1 cellular context compared by ENCODE assay signal in the genomic region with DNA sequence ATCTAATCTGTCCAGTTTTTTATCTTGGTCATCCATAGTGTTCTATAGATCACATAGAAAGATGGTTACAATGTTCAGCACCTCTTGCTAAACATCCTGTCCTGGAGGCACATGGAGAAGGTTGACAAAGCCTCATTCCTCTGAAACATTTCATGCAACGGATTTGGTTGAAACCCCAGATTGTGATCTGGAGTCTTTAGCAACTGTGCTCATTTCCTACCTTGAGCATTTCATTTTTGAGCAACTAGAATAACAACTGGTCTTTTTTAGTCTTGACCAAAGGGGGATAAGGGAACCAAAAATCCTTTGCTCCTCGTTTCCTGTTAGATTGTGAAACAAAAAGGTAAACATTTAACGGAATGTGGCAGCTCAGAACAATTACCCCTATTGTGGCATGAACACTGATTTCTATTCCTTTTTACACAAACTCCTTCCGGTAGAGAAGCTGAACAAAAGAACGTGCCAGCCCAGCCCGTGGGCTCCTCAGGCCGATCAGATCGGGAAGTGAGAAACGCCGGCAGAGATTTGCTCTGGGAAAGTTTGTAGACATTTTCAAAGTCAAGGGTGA.
TF ChIP-seq lines count a peak whose summit lies in the region.

No MANE protein-coding gene starts in this region.

TF ChIP-seq in HepG2, 621 proteins besides CTCF, POLR2A, EP300 and RAD21 (continued from another document and continues in another):
- TF ChIP-seq, protein P1, sequence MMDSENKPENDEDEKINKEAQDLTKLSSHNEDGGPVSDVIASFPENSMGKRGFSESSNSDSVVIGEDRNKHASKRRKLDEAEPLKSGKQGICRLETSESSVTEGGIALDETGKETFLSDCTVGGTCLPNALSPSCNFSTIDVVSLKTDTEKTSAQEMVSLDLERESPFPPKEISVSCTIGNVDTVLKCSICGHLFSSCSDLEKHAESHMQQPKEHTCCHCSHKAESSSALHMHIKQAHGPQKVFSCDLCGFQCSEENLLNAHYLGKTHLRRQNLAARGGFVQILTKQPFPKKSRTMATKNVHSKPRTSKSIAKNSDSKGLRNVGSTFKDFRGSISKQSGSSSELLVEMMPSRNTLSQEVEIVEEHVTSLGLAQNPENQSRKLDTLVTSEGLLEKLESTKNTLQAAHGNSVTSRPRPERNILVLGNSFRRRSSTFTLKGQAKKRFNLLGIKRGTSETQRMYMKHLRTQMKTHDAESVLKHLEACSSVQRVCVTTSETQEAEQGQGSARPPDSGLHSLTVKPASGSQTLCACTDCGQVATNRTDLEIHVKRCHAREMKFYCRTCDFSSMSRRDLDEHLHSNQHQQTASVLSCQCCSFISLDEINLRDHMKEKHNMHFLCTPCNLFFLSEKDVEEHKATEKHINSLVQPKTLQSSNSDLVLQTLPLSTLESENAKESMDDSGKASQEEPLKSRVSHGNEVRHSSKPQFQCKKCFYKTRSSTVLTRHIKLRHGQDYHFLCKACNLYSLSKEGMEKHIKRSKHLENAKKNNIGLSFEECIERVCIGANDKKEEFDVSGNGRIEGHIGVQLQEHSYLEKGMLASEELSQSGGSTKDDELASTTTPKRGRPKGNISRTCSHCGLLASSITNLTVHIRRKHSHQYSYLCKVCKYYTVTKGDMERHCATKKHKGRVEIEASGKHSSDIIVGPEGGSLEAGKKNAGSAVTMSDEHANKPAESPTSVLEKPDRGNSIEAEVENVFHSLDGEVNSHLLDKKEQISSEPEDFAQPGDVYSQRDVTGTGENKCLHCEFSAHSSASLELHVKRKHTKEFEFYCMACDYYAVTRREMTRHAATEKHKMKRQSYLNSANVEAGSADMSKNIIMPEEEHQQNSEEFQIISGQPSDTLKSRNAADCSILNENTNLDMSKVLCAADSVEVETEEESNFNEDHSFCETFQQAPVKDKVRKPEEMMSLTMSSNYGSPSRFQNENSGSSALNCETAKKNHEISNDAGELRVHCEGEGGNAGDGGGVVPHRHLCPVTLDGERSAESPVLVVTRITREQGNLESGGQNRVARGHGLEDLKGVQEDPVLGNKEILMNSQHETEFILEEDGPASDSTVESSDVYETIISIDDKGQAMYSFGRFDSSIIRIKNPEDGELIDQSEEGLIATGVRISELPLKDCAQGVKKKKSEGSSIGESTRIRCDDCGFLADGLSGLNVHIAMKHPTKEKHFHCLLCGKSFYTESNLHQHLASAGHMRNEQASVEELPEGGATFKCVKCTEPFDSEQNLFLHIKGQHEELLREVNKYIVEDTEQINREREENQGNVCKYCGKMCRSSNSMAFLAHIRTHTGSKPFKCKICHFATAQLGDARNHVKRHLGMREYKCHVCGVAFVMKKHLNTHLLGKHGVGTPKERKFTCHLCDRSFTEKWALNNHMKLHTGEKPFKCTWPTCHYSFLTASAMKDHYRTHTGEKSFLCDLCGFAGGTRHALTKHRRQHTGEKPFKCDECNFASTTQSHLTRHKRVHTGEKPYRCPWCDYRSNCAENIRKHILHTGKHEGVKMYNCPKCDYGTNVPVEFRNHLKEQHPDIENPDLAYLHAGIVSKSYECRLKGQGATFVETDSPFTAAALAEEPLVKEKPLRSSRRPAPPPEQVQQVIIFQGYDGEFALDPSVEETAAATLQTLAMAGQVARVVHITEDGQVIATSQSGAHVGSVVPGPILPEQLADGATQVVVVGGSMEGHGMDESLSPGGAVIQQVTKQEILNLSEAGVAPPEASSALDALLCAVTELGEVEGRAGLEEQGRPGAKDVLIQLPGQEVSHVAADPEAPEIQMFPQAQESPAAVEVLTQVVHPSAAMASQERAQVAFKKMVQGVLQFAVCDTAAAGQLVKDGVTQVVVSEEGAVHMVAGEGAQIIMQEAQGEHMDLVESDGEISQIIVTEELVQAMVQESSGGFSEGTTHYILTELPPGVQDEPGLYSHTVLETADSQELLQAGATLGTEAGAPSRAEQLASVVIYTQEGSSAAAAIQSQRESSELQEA (CRISPR knock-in tag; IDR thresholded peaks at IDR 0.05; ENCODE audit: not compliant biosample characterization), result no peak
- TF ChIP-seq SIX1 (CRISPR knock-in tag; IDR thresholded peaks at IDR 0.05; ENCODE audit: borderline replicate concordance), result peak; percentile 21; the same call in 1 of the 2 replicates
- 0 out of 2 replicates have a peak, but pooled peaks have one; percentile 37 for TF ChIP-seq KLF9 (CRISPR knock-in tag; IDR thresholded peaks at IDR 0.05; ENCODE audit: low read depth)
- peak; percentile 97 for TF ChIP-seq NCOA2 (CRISPR knock-in tag; IDR thresholded peaks at IDR 0.05)
- TF ChIP-seq SOX6 (IDR thresholded peaks at IDR 0.05), result no peak
- peak; percentile 100 for TF ChIP-seq SOX6 (CRISPR knock-in tag; IDR thresholded peaks at IDR 0.05)
- TF ChIP-seq SRSF4 (IDR thresholded peaks at IDR 0.05; ENCODE audit: low read depth, low read length, poor library complexity, severe bottlenecking), result no peak
- TF ChIP-seq ZNF367 (CRISPR knock-in tag; IDR thresholded peaks at IDR 0.05; ENCODE audit: borderline replicate concordance), result no peak
- TF ChIP-seq FOXO1 (CRISPR knock-in tag; IDR thresholded peaks at IDR 0.05), result 0 out of 2 replicates have a peak, but pooled peaks have one; percentile 74
- TF ChIP-seq ELF4 (CRISPR knock-in tag; IDR thresholded peaks at IDR 0.05; ENCODE audit: borderline replicate concordance), result peak; percentile 81
- peak; percentile 97 for TF ChIP-seq HMG20A (CRISPR knock-in tag; IDR thresholded peaks at IDR 0.05; ENCODE audit: borderline replicate concordance)
- peak; percentile 91 for TF ChIP-seq TEAD3 (CRISPR knock-in tag; optimal IDR thresholded peaks at IDR 0.05; ENCODE audit: borderline replicate concordance)
- no peak for TF ChIP-seq TP53 (CRISPR knock-in tag; conservative IDR thresholded peaks at IDR 0.05)
- TF ChIP-seq, protein P2, sequence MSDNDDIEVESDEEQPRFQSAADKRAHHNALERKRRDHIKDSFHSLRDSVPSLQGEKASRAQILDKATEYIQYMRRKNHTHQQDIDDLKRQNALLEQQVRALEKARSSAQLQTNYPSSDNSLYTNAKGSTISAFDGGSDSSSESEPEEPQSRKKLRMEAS (IDR thresholded peaks at IDR 0.05), result peak; percentile 69
- no peak for TF ChIP-seq ATRX (CRISPR knock-in tag; IDR thresholded peaks at IDR 0.05; ENCODE audit: borderline replicate concordance)
- TF ChIP-seq ZNF784 (CRISPR knock-in tag; IDR thresholded peaks at IDR 0.05; ENCODE audit: borderline replicate concordance), result no peak
- TF ChIP-seq ETS1 (CRISPR knock-in tag; IDR thresholded peaks at IDR 0.05), result no peak
- TF ChIP-seq RXRB (CRISPR knock-in tag; IDR thresholded peaks at IDR 0.05; ENCODE audit: borderline replicate concordance), result peak; percentile 79
- peak; percentile 88 for TF ChIP-seq MED8 (CRISPR knock-in tag; IDR thresholded peaks at IDR 0.05; ENCODE audit: insufficient replicate concordance)
- TF ChIP-seq ZMYM3 (CRISPR knock-in tag; IDR thresholded peaks at IDR 0.05), result no peak
- TF ChIP-seq ZNF562 (CRISPR knock-in tag; IDR thresholded peaks at IDR 0.05; ENCODE audit: borderline replicate concordance), result no peak
- TF ChIP-seq, protein P3, sequence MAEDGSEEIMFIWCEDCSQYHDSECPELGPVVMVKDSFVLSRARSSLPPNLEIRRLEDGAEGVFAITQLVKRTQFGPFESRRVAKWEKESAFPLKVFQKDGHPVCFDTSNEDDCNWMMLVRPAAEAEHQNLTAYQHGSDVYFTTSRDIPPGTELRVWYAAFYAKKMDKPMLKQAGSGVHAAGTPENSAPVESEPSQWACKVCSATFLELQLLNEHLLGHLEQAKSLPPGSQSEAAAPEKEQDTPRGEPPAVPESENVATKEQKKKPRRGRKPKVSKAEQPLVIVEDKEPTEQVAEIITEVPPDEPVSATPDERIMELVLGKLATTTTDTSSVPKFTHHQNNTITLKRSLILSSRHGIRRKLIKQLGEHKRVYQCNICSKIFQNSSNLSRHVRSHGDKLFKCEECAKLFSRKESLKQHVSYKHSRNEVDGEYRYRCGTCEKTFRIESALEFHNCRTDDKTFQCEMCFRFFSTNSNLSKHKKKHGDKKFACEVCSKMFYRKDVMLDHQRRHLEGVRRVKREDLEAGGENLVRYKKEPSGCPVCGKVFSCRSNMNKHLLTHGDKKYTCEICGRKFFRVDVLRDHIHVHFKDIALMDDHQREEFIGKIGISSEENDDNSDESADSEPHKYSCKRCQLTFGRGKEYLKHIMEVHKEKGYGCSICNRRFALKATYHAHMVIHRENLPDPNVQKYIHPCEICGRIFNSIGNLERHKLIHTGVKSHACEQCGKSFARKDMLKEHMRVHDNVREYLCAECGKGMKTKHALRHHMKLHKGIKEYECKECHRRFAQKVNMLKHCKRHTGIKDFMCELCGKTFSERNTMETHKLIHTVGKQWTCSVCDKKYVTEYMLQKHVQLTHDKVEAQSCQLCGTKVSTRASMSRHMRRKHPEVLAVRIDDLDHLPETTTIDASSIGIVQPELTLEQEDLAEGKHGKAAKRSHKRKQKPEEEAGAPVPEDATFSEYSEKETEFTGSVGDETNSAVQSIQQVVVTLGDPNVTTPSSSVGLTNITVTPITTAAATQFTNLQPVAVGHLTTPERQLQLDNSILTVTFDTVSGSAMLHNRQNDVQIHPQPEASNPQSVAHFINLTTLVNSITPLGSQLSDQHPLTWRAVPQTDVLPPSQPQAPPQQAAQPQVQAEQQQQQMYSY (CRISPR knock-in tag; IDR thresholded peaks at IDR 0.05), result no peak
- TF ChIP-seq DNMT1 (CRISPR knock-in tag; IDR thresholded peaks at IDR 0.05), result no peak
- TF ChIP-seq TOPORS (CRISPR knock-in tag; IDR thresholded peaks at IDR 0.05), result 0 out of 2 replicates have a peak, but pooled peaks have one; percentile 30
- no peak for TF ChIP-seq ZNF230 (CRISPR knock-in tag; IDR thresholded peaks at IDR 0.05)
- TF ChIP-seq, protein P4, sequence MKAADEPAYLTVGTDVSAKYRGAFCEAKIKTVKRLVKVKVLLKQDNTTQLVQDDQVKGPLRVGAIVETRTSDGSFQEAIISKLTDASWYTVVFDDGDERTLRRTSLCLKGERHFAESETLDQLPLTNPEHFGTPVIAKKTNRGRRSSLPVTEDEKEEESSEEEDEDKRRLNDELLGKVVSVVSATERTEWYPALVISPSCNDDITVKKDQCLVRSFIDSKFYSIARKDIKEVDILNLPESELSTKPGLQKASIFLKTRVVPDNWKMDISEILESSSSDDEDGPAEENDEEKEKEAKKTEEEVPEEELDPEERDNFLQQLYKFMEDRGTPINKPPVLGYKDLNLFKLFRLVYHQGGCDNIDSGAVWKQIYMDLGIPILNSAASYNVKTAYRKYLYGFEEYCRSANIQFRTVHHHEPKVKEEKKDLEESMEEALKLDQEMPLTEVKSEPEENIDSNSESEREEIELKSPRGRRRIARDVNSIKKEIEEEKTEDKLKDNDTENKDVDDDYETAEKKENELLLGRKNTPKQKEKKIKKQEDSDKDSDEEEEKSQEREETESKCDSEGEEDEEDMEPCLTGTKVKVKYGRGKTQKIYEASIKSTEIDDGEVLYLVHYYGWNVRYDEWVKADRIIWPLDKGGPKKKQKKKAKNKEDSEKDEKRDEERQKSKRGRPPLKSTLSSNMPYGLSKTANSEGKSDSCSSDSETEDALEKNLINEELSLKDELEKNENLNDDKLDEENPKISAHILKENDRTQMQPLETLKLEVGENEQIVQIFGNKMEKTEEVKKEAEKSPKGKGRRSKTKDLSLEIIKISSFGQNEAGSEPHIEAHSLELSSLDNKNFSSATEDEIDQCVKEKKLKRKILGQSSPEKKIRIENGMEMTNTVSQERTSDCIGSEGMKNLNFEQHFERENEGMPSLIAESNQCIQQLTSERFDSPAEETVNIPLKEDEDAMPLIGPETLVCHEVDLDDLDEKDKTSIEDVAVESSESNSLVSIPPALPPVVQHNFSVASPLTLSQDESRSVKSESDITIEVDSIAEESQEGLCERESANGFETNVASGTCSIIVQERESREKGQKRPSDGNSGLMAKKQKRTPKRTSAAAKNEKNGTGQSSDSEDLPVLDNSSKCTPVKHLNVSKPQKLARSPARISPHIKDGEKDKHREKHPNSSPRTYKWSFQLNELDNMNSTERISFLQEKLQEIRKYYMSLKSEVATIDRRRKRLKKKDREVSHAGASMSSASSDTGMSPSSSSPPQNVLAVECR (CRISPR knock-in tag; IDR thresholded peaks at IDR 0.05; ENCODE audit: borderline replicate concordance), result peak; percentile 47; the same call in 1 of the 2 replicates
- TF ChIP-seq ZFP36 (IDR thresholded peaks at IDR 0.05; ENCODE audit: borderline replicate concordance, low read depth, low read length, partially characterized antibody), result no peak
- no peak for TF ChIP-seq ZNF101 (CRISPR knock-in tag; IDR thresholded peaks at IDR 0.05; ENCODE audit: borderline replicate concordance, low read depth)
- peak; percentile 65; the same call in 1 of the 2 replicates for TF ChIP-seq PITX1 (CRISPR knock-in tag; IDR thresholded peaks at IDR 0.05)
- no peak for TF ChIP-seq ZNF264 (CRISPR knock-in tag; IDR thresholded peaks at IDR 0.05)
- TF ChIP-seq ZSCAN9 (CRISPR knock-in tag; IDR thresholded peaks at IDR 0.05; ENCODE audit: borderline replicate concordance), result peak; percentile 71
- TF ChIP-seq ZBTB14 (CRISPR knock-in tag; IDR thresholded peaks at IDR 0.05), result no peak
- TF ChIP-seq RBFOX2 (IDR thresholded peaks at IDR 0.05; ENCODE audit: low read depth, low read length), result no peak
- 0 out of 2 replicates have a peak, but pooled peaks have one; percentile 38 for TF ChIP-seq RORA (CRISPR knock-in tag; IDR thresholded peaks at IDR 0.05)
- TF ChIP-seq HDAC2 (CRISPR knock-in tag; IDR thresholded peaks at IDR 0.05), result peak; percentile 83
